ENCODE assay signal across 18 cellular contexts in the genomic region with DNA sequence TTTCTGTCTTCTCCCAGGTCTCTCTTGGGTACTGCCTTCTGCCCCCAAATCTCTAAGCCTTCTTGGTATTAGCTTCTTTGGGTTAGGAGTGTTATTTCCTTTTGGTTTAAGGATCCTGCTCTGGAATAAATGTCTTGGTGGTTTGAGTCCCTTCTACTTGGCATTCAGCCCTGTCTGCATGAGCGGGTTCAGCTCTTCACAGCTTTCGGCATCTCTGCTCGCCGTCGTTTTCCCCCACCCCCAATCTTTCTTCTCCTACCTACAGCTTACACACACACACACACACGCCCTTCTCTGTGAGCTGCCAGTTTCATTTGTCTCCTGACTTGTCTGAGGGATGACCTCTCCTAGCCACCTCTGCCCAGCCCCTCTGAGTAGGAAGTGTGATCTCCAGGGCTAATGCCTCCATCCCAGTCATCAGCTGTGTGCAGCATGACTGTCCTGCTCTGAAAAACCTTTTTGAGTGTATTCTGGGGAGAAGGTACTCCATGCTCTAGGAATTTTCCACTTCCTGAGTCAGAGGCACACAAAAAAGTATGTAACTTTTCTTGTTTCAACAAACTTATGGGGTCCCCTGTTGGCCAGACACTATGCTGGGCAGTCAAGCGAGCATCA. TPM values are rescaled to one million over a fixed set of nuclear protein-coding genes. Genes with fewer than 3 reads are reported as not detected.
DNase-seq lines count a peak whose midpoint lies in the region; ATAC-seq and TF ChIP-seq lines count a peak whose summit lies in the region.
"Had no signal": no experiment of that assay in that cellular context is flagged by ENCODE, and none has a peak within 500 bp of the region (broad histone marks: within the 10 kb centered on the region; RNA-seq: fewer than 3 reads in every experiment).

No MANE protein-coding gene starts in this region.

- H3K27me3 Mint-ChIP-seq in activated CD4-positive, alpha-beta memory T cell treated with anti-CD3 and anti-CD28 coated beads for 36 hours, result no peaks in the 10 kb centered on the region
- no peaks in the 10 kb centered on the region for H3K27me3 Mint-ChIP-seq in activated CD4-positive, alpha-beta memory T cell treated with anti-CD3 and anti-CD28 coated beads, Interleukin-2, amount 10 ng/mL, durations not matched to agents 7 days and 5 days
- H3K27me3 Mint-ChIP-seq in endothelial cell (ENCODE audit: unreplicated experiment) (peaks cover 6% of the 10 kb centered on the region), nephron progenitor cell (ENCODE audit: low read depth, poor library complexity) (no peaks in the 10 kb centered on the region)
- H3K27me3 Mint-ChIP-seq: activated CD4-positive, alpha-beta T cell treated with anti-CD3 and anti-CD28 coated beads, Interleukin-2, amount 10 ng/mL, durations not matched to agents 24 days and 14 days; activated naive CD8-positive, alpha-beta T cell had no signal

- peaks cover 37% of the 10 kb centered on the region for H3K4me1 Mint-ChIP-seq in activated CD4-positive, alpha-beta memory T cell treated with anti-CD3 and anti-CD28 coated beads for 36 hours (ENCODE audit: low read depth)
- H3K4me1 Mint-ChIP-seq in activated CD4-positive, alpha-beta memory T cell treated with anti-CD3 and anti-CD28 coated beads, Interleukin-2, amount 10 ng/mL, durations not matched to agents 7 days and 5 days, result peaks cover 24% of the 10 kb centered on the region
- H3K4me1 Mint-ChIP-seq in endothelial cell (ENCODE audit: unreplicated experiment) (peaks cover 11% of the 10 kb centered on the region), nephron progenitor cell (peaks cover 34% of the 10 kb centered on the region)

- intact Hi-C loops in activated CD4-positive, alpha-beta memory T cell treated with anti-CD3 and anti-CD28 coated beads for 36 hours (cut with micrococcal nuclease), result no loop called here
- intact Hi-C loops in Panc1 (cut with micrococcal nuclease; ENCODE audit: unreplicated experiment), result no loop called here

- H3K27ac Mint-ChIP-seq in activated CD4-positive, alpha-beta memory T cell treated with anti-CD3 and anti-CD28 coated beads for 36 hours, result peak overlapping the region; percentile 31
- H3K27ac Mint-ChIP-seq in activated CD4-positive, alpha-beta memory T cell treated with anti-CD3 and anti-CD28 coated beads, Interleukin-2, amount 10 ng/mL, durations not matched to agents 7 days and 5 days, result no peak overlapping the region
- H3K27ac Mint-ChIP-seq in endothelial cell (ENCODE audit: unreplicated experiment) (no peak overlapping the region), nephron progenitor cell (peak overlapping the region; percentile 91)
- H3K27ac Mint-ChIP-seq: activated CD4-positive, alpha-beta T cell treated with anti-CD3 and anti-CD28 coated beads, Interleukin-2, amount 10 ng/mL, durations not matched to agents 24 days and 14 days had no signal

- no peaks in the 10 kb centered on the region for H3K9me3 ChIP-seq in Panc1 (ENCODE audit: control insufficient read depth, insufficient read depth, low read depth, low read length)
- H3K9me3 ChIP-seq: ovary had no signal

- peaks cover 44% of the 10 kb centered on the region for H3K36me3 ChIP-seq in Panc1 (ENCODE audit: control insufficient read depth, insufficient read depth, low read length)
- H3K36me3 ChIP-seq: ovary had no signal

- no peaks in the 10 kb centered on the region for H3K27me3 ChIP-seq in Panc1 (ENCODE audit: control insufficient read depth, insufficient read depth, low read length)
- H3K27me3 ChIP-seq: hepatocyte, ovary had no signal

- no peak for DNase-seq in activated CD4-positive, alpha-beta memory T cell treated with anti-CD3 and anti-CD28 coated beads for 36 hours
- DNase-seq in activated CD4-positive, alpha-beta memory T cell treated with anti-CD3 and anti-CD28 coated beads, Interleukin-2, amount 10 ng/mL, durations not matched to agents 7 days and 5 days, result no peak
- no peak for DNase-seq in Panc1 (ENCODE audit: low read depth, low spot score)
- DNase-seq in endothelial cell (ENCODE audit: low spot score), result no peak
- DNase-seq in nephron progenitor cell, result no peak
- DNase-seq in HK-2 (ENCODE audit: unreplicated experiment), result no peak
- DNase-seq: activated CD4-positive, alpha-beta T cell treated with anti-CD3 and anti-CD28 coated beads, Interleukin-2, amount 10 ng/mL, durations not matched to agents 24 days and 14 days; cortex of kidney; NCI-H1436 treated with DMSO at 0.1 percent for 48 hours; NCI-H2171; NCI-H526; ovary; right cardiac atrium had no signal

- ATAC-seq in Panc1 (no peak), GM19035 (IDR thresholded peaks at IDR 0.05; ENCODE audit: unreplicated experiment) (no peak), GM21825 (IDR thresholded peaks at IDR 0.05; ENCODE audit: unreplicated experiment) (no peak)
- ATAC-seq: right cardiac atrium had no signal

- H3K27ac ChIP-seq in Panc1 (ENCODE audit: low read length), result no peak overlapping the region
- H3K27ac ChIP-seq: hepatocyte, ovary had no signal

- no peaks in the 10 kb centered on the region for H3K9me3 Mint-ChIP-seq in activated CD4-positive, alpha-beta memory T cell treated with anti-CD3 and anti-CD28 coated beads for 36 hours
- no peaks in the 10 kb centered on the region for H3K9me3 Mint-ChIP-seq in activated CD4-positive, alpha-beta memory T cell treated with anti-CD3 and anti-CD28 coated beads, Interleukin-2, amount 10 ng/mL, durations not matched to agents 7 days and 5 days
- H3K9me3 Mint-ChIP-seq in endothelial cell (ENCODE audit: unreplicated experiment) (no peaks in the 10 kb centered on the region), nephron progenitor cell (no peaks in the 10 kb centered on the region)
- H3K9me3 Mint-ChIP-seq: activated CD4-positive, alpha-beta T cell treated with anti-CD3 and anti-CD28 coated beads, Interleukin-2, amount 10 ng/mL, durations not matched to agents 24 days and 14 days had no signal

- H3K4me3 ChIP-seq in Panc1 (ENCODE audit: low read depth in 2 of 2, low read length in 2 of 2), result no peak overlapping the region
- H3K4me3 ChIP-seq: hepatocyte, ovary had no signal

- CTCF ChIA-PET in activated CD4-positive, alpha-beta memory T cell treated with anti-CD3 and anti-CD28 coated beads for 36 hours (lab: Charles Lee), result interaction anchor here (1.0 kb wide), 1 partner anchor 17 kb away, joined by 3 read pairs; a partner anchor contains a TSS
- CTCF ChIA-PET in activated CD4-positive, alpha-beta memory T cell treated with anti-CD3 and anti-CD28 coated beads, Interleukin-2, amount 10 ng/mL, durations not matched to agents 7 days and 5 days (lab: Charles Lee), result no interaction called here
- CTCF ChIA-PET in Panc1 (lab: Charles Lee), result no interaction called here

- TSS peak; percentile 24 for BruUV-seq in Panc1 (replicated peaks; lab: Mats Ljungman, UMichigan)

- POLR2A ChIA-PET in activated CD4-positive, alpha-beta memory T cell treated with anti-CD3 and anti-CD28 coated beads for 36 hours (lab: Charles Lee), result interaction anchor here (0.7 kb wide), 1 partner anchor 296 kb away, joined by 3 read pairs; no protein-coding TSS in a partner anchor
- POLR2A ChIA-PET in activated CD4-positive, alpha-beta memory T cell treated with anti-CD3 and anti-CD28 coated beads, Interleukin-2, amount 10 ng/mL, durations not matched to agents 7 days and 5 days (lab: Charles Lee), result interaction anchor here (3.0 kb wide), 1 partner anchor 17 kb away, joined by 14 read pairs; a partner anchor contains a TSS
- POLR2A ChIA-PET in Panc1 (lab: Charles Lee), result interaction anchor here (0.6 kb wide), 1 partner anchor 26 kb away, joined by 4 read pairs; no protein-coding TSS in a partner anchor

- peaks cover 26% of the 10 kb centered on the region for H3K4me1 ChIP-seq in Panc1 (ENCODE audit: control insufficient read depth, insufficient read depth, low read length)

- in situ Hi-C loops in Panc1 (cut with HindIII; ENCODE audit: low pct_unique_long_range_greater_than_20kb, low sequenced_read_pairs), result no loop called here

- no peak overlapping the region for H3K4me3 Mint-ChIP-seq in activated CD4-positive, alpha-beta memory T cell treated with anti-CD3 and anti-CD28 coated beads for 36 hours
- H3K4me3 Mint-ChIP-seq in activated CD4-positive, alpha-beta memory T cell treated with anti-CD3 and anti-CD28 coated beads, Interleukin-2, amount 10 ng/mL, durations not matched to agents 7 days and 5 days, result no peak overlapping the region
- H3K4me3 Mint-ChIP-seq in endothelial cell (ENCODE audit: unreplicated experiment), result peak overlapping the region; percentile 28
- no peak overlapping the region for H3K4me3 Mint-ChIP-seq in nephron progenitor cell
- H3K4me3 Mint-ChIP-seq: activated CD4-positive, alpha-beta T cell treated with anti-CD3 and anti-CD28 coated beads, Interleukin-2, amount 10 ng/mL, durations not matched to agents 24 days and 14 days; activated naive CD8-positive, alpha-beta T cell had no signal

- H3K36me3 Mint-ChIP-seq in activated CD4-positive, alpha-beta memory T cell treated with anti-CD3 and anti-CD28 coated beads for 36 hours, result peaks cover 29% of the 10 kb centered on the region
- H3K36me3 Mint-ChIP-seq in activated CD4-positive, alpha-beta memory T cell treated with anti-CD3 and anti-CD28 coated beads, Interleukin-2, amount 10 ng/mL, durations not matched to agents 7 days and 5 days (ENCODE audit: low read depth), result peaks cover 64% of the 10 kb centered on the region
- peaks cover 62% of the 10 kb centered on the region for H3K36me3 Mint-ChIP-seq in endothelial cell (ENCODE audit: low read depth, unreplicated experiment)
- H3K36me3 Mint-ChIP-seq in nephron progenitor cell (ENCODE audit: low read depth), result peaks cover 51% of the 10 kb centered on the region

- TF ChIP-seq CTCF in Panc1 (IDR thresholded peaks at IDR 0.05) (no peak), endothelial cell (IDR thresholded peaks at IDR 0.05; ENCODE audit: unreplicated experiment) (no peak), nephron progenitor cell (IDR thresholded peaks at IDR 0.05) (no peak)

RNA-seq across cellular contexts. Expression of a gene that starts 4.7 kb away (rescaled TPM):
- 10 to 100 TPM; 54.6 to 58.7 TPM for total RNA-seq in activated CD4-positive, alpha-beta memory T cell treated with anti-CD3 and anti-CD28 coated beads for 36 hours
- 10 to 100 TPM; 62.6 to 66.9 TPM for total RNA-seq in activated CD4-positive, alpha-beta memory T cell treated with anti-CD3 and anti-CD28 coated beads, Interleukin-2, amount 10 ng/mL, durations not matched to agents 7 days and 5 days
- total RNA-seq in Panc1 (2021; ENCODE audit: unreplicated experiment), result 111 TPM
- 184 TPM for polyA plus RNA-seq in Panc1 (2012; ENCODE audit: insufficient read length)
- total RNA-seq in endothelial cell (ENCODE audit: unreplicated experiment), result 62.2 TPM

RNA-seq across cellular contexts. Expression of a gene that starts 17.2 kb away (rescaled TPM):
- 1 to 10 TPM; 4.7 to 5.3 TPM for total RNA-seq in activated CD4-positive, alpha-beta memory T cell treated with anti-CD3 and anti-CD28 coated beads for 36 hours
- 1 to 10 TPM; 8.3 to 9.2 TPM for total RNA-seq in activated CD4-positive, alpha-beta memory T cell treated with anti-CD3 and anti-CD28 coated beads, Interleukin-2, amount 10 ng/mL, durations not matched to agents 7 days and 5 days
- 11.2 TPM for total RNA-seq in Panc1 (2021; ENCODE audit: unreplicated experiment)
- 19.3 TPM for polyA plus RNA-seq in Panc1 (2012; ENCODE audit: insufficient read length)
- 3.4 TPM for total RNA-seq in endothelial cell (ENCODE audit: unreplicated experiment)

RNA-seq across cellular contexts. Expression of a gene that starts 26.7 kb away (rescaled TPM):
- total RNA-seq in activated CD4-positive, alpha-beta memory T cell treated with anti-CD3 and anti-CD28 coated beads for 36 hours, result 10 to 100 TPM; 74.4 to 74.6 TPM
- total RNA-seq in activated CD4-positive, alpha-beta memory T cell treated with anti-CD3 and anti-CD28 coated beads, Interleukin-2, amount 10 ng/mL, durations not matched to agents 7 days and 5 days, result 10 to 100 TPM; 53.5 to 55.0 TPM
- 117 TPM for total RNA-seq in Panc1 (2021; ENCODE audit: unreplicated experiment)
- polyA plus RNA-seq in Panc1 (2012; ENCODE audit: insufficient read length), result 159 TPM
- 71.7 TPM for total RNA-seq in endothelial cell (ENCODE audit: unreplicated experiment)

RNA-seq across cellular contexts. Expression of a gene that starts 26.8 kb away (rescaled TPM):
- 10 to 100 TPM; 27.1 to 31.6 TPM for total RNA-seq in activated CD4-positive, alpha-beta memory T cell treated with anti-CD3 and anti-CD28 coated beads for 36 hours
- 10 to 100 TPM; 44.4 to 47.1 TPM for total RNA-seq in activated CD4-positive, alpha-beta memory T cell treated with anti-CD3 and anti-CD28 coated beads, Interleukin-2, amount 10 ng/mL, durations not matched to agents 7 days and 5 days
- total RNA-seq in Panc1 (2021; ENCODE audit: unreplicated experiment) (45.4 TPM), endothelial cell (ENCODE audit: unreplicated experiment) (24.8 TPM)
- 73.2 TPM for polyA plus RNA-seq in Panc1 (2012; ENCODE audit: insufficient read length)

RNA-seq across cellular contexts. Expression of a gene that starts 30.7 kb away (rescaled TPM):
- total RNA-seq in activated CD4-positive, alpha-beta memory T cell treated with anti-CD3 and anti-CD28 coated beads for 36 hours, result under 1 TPM; 0.26 to 0.27 TPM
- 1 to 10 TPM; 2.8 to 3.2 TPM for total RNA-seq in activated CD4-positive, alpha-beta memory T cell treated with anti-CD3 and anti-CD28 coated beads, Interleukin-2, amount 10 ng/mL, durations not matched to agents 7 days and 5 days
- 5.1 TPM for total RNA-seq in Panc1 (2021; ENCODE audit: unreplicated experiment)
- polyA plus RNA-seq in Panc1 (2012; ENCODE audit: insufficient read length), result 8.4 TPM
- 2.6 TPM for total RNA-seq in endothelial cell (ENCODE audit: unreplicated experiment)
- total RNA-seq: A172 had no signal

Comparison
In these comparisons a context has a peak if more than half of its experiments do, and no peak if none do; other contexts are left out.
1. H3K27ac Mint-ChIP-seq: peak in activated CD4-positive, alpha-beta memory T cell treated with anti-CD3 and anti-CD28 coated beads for 36 hours (single experiment) and nephron progenitor cell (single experiment); none in activated CD4-positive, alpha-beta memory T cell treated with anti-CD3 and anti-CD28 coated beads, Interleukin-2, amount 10 ng/mL, durations not matched to agents 7 days and 5 days (single experiment) and endothelial cell (single experiment).